ENCODE assay signal across 1 cellular context in the genomic region with DNA sequence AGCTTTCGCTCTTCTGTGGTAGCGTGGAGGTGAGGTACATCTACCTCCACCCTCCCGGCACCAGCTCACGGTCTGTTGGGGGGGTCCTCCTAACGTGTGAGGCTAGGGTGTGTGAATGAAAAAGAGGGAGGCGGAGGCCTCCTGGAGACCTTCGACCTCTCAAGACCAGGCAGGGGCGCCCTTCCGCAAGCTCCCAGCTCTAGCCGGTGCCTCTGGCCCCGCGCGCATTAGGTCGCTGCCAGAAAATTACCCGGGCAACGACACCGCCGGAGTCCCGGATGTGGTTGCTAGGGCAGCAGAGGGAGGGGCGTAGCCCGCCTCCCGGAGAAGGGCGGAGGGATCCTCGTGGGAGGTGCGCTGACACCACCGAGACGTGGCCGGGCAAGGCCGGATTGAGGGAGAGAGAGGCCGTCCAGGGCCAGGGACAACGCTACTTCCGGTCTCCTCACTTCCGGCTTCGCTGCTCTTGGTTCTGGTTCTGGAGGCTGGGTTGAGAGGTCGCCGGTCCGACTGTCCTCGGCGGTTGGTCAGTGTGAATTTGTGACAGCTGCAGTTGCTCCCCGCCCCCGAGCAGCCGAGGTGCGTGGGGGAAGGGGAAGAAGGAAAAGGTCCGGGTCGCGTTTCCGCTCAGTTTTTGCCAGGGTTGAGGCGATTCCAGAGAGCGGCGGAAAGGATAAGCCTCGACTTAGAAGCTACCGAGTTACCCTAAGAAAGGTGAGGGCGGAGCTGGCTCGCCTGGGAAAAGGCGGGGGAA.
TF ChIP-seq lines count a peak whose summit lies in the region.

A gene with protein sequence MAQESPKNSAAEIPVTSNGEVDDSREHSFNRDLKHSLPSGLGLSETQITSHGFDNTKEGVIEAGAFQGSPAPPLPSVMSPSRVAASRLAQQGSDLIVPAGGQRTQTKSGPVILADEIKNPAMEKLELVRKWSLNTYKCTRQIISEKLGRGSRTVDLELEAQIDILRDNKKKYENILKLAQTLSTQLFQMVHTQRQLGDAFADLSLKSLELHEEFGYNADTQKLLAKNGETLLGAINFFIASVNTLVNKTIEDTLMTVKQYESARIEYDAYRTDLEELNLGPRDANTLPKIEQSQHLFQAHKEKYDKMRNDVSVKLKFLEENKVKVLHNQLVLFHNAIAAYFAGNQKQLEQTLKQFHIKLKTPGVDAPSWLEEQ (plus strand): TSS at position 442 of the 754 bp plus-strand sequence. CDS start 49,680 bp downstream, outside the sequence.
A gene (minus strand): TSS at position 218 of the 754 bp plus-strand sequence. CDS start 8,726 bp downstream, outside the sequence.

TF ChIP-seq in HepG2, 621 proteins besides CTCF, POLR2A, EP300 and RAD21 (continued from another document and continues in another):
- TF ChIP-seq, protein P1, sequence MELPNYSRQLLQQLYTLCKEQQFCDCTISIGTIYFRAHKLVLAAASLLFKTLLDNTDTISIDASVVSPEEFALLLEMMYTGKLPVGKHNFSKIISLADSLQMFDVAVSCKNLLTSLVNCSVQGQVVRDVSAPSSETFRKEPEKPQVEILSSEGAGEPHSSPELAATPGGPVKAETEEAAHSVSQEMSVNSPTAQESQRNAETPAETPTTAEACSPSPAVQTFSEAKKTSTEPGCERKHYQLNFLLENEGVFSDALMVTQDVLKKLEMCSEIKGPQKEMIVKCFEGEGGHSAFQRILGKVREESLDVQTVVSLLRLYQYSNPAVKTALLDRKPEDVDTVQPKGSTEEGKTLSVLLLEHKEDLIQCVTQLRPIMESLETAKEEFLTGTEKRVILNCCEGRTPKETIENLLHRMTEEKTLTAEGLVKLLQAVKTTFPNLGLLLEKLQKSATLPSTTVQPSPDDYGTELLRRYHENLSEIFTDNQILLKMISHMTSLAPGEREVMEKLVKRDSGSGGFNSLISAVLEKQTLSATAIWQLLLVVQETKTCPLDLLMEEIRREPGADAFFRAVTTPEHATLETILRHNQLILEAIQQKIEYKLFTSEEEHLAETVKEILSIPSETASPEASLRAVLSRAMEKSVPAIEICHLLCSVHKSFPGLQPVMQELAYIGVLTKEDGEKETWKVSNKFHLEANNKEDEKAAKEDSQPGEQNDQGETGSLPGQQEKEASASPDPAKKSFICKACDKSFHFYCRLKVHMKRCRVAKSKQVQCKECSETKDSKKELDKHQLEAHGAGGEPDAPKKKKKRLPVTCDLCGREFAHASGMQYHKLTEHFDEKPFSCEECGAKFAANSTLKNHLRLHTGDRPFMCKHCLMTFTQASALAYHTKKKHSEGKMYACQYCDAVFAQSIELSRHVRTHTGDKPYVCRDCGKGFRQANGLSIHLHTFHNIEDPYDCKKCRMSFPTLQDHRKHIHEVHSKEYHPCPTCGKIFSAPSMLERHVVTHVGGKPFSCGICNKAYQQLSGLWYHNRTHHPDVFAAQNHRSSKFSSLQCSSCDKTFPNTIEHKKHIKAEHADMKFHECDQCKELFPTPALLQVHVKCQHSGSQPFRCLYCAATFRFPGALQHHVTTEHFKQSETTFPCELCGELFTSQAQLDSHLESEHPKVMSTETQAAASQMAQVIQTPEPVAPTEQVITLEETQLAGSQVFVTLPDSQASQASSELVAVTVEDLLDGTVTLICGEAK (IDR thresholded peaks at IDR 0.05), result peak; percentile 93
- TF ChIP-seq, protein P1 (CRISPR knock-in tag; IDR thresholded peaks at IDR 0.05), result peak; percentile 75; the same call in 1 of the 2 replicates
- TF ChIP-seq ZNF496 (CRISPR knock-in tag; IDR thresholded peaks at IDR 0.05; ENCODE audit: insufficient replicate concordance) (no peak), ZNF850 (CRISPR knock-in tag; conservative IDR thresholded peaks at IDR 0.05) (no peak), ISX (CRISPR knock-in tag; conservative IDR thresholded peaks at IDR 0.05) (no peak), ZNF383 (CRISPR knock-in tag; IDR thresholded peaks at IDR 0.05; ENCODE audit: borderline replicate concordance) (no peak), NFATC3 (CRISPR knock-in tag; IDR thresholded peaks at IDR 0.05) (no peak), ZNF260 (CRISPR knock-in tag; IDR thresholded peaks at IDR 0.05; ENCODE audit: borderline replicate concordance, low read depth) (no peak), REPIN1 (CRISPR knock-in tag; IDR thresholded peaks at IDR 0.05; ENCODE audit: borderline replicate concordance, low read depth) (peak; percentile 74; the same call in 1 of the 2 replicates), HNRNPL (IDR thresholded peaks at IDR 0.05; ENCODE audit: low read depth, low read length) (peak; percentile 56; the same call in 1 of the 2 replicates), ZFAT (CRISPR knock-in tag; conservative IDR thresholded peaks at IDR 0.05) (no peak), ZNF17 (CRISPR knock-in tag; IDR thresholded peaks at IDR 0.05) (no peak), TARDBP (CRISPR knock-in tag; IDR thresholded peaks at IDR 0.05) (peak; percentile 73; the same call in 1 of the 2 replicates), SIN3A (IDR thresholded peaks at IDR 0.05; ENCODE audit: borderline replicate concordance, low read depth, low read length) (peak; percentile 84; the same call in 1 of the 2 replicates), PHF20 (CRISPR knock-in tag; IDR thresholded peaks at IDR 0.05) (peak; percentile 91), SALL1 (CRISPR knock-in tag; IDR thresholded peaks at IDR 0.05) (peak; percentile 80; the same call in 1 of the 2 replicates), HOXD1 (CRISPR knock-in tag; IDR thresholded peaks at IDR 0.05) (peak; percentile 67), ZFY (CRISPR knock-in tag; IDR thresholded peaks at IDR 0.05) (peak; percentile 79), ZSCAN20 (CRISPR knock-in tag; IDR thresholded peaks at IDR 0.05; ENCODE audit: borderline replicate concordance) (no peak), KAT7 (CRISPR knock-in tag; IDR thresholded peaks at IDR 0.05; ENCODE audit: borderline replicate concordance) (no peak; the same call in 1 of the 2 replicates), ASH2L (IDR thresholded peaks at IDR 0.05; ENCODE audit: insufficient read length, low read depth, low read length) (peak; percentile 97), EED (CRISPR knock-in tag; IDR thresholded peaks at IDR 0.05) (0 out of 2 replicates have a peak, but pooled peaks have one; percentile 69), KDM4B (CRISPR knock-in tag; IDR thresholded peaks at IDR 0.05) (no peak), MAFG (CRISPR knock-in tag; IDR thresholded peaks at IDR 0.05) (no peak), HNF4G (IDR thresholded peaks at IDR 0.05; ENCODE audit: borderline replicate concordance, low read depth, low read length) (no peak), HNF4G (CRISPR knock-in tag; IDR thresholded peaks at IDR 0.05; ENCODE audit: borderline replicate concordance, low read depth) (no peak)
- TF ChIP-seq, protein P2, sequence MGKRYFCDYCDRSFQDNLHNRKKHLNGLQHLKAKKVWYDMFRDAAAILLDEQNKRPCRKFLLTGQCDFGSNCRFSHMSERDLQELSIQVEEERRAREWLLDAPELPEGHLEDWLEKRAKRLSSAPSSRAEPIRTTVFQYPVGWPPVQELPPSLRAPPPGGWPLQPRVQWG (CRISPR knock-in tag; IDR thresholded peaks at IDR 0.05; ENCODE audit: borderline replicate concordance, low read depth), result no peak
- TF ChIP-seq, protein P3, sequence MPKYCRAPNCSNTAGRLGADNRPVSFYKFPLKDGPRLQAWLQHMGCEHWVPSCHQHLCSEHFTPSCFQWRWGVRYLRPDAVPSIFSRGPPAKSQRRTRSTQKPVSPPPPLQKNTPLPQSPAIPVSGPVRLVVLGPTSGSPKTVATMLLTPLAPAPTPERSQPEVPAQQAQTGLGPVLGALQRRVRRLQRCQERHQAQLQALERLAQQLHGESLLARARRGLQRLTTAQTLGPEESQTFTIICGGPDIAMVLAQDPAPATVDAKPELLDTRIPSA (CRISPR knock-in tag; IDR thresholded peaks at IDR 0.05; ENCODE audit: borderline replicate concordance), result peak; percentile 82; the same call in 1 of the 2 replicates
- TF ChIP-seq, protein P4, sequence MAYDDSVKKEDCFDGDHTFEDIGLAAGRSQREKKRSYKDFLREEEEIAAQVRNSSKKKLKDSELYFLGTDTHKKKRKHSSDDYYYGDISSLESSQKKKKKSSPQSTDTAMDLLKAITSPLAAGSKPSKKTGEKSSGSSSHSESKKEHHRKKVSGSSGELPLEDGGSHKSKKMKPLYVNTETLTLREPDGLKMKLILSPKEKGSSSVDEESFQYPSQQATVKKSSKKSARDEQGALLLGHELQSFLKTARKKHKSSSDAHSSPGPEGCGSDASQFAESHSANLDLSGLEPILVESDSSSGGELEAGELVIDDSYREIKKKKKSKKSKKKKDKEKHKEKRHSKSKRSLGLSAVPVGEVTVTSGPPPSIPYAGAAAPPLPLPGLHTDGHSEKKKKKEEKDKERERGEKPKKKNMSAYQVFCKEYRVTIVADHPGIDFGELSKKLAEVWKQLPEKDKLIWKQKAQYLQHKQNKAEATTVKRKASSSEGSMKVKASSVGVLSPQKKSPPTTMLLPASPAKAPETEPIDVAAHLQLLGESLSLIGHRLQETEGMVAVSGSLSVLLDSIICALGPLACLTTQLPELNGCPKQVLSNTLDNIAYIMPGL (CRISPR knock-in tag; IDR thresholded peaks at IDR 0.05; ENCODE audit: borderline replicate concordance in 1 of 2, low read depth in 1 of 2), result peak; percentile 81 to 90
- TF ChIP-seq, protein P5, sequence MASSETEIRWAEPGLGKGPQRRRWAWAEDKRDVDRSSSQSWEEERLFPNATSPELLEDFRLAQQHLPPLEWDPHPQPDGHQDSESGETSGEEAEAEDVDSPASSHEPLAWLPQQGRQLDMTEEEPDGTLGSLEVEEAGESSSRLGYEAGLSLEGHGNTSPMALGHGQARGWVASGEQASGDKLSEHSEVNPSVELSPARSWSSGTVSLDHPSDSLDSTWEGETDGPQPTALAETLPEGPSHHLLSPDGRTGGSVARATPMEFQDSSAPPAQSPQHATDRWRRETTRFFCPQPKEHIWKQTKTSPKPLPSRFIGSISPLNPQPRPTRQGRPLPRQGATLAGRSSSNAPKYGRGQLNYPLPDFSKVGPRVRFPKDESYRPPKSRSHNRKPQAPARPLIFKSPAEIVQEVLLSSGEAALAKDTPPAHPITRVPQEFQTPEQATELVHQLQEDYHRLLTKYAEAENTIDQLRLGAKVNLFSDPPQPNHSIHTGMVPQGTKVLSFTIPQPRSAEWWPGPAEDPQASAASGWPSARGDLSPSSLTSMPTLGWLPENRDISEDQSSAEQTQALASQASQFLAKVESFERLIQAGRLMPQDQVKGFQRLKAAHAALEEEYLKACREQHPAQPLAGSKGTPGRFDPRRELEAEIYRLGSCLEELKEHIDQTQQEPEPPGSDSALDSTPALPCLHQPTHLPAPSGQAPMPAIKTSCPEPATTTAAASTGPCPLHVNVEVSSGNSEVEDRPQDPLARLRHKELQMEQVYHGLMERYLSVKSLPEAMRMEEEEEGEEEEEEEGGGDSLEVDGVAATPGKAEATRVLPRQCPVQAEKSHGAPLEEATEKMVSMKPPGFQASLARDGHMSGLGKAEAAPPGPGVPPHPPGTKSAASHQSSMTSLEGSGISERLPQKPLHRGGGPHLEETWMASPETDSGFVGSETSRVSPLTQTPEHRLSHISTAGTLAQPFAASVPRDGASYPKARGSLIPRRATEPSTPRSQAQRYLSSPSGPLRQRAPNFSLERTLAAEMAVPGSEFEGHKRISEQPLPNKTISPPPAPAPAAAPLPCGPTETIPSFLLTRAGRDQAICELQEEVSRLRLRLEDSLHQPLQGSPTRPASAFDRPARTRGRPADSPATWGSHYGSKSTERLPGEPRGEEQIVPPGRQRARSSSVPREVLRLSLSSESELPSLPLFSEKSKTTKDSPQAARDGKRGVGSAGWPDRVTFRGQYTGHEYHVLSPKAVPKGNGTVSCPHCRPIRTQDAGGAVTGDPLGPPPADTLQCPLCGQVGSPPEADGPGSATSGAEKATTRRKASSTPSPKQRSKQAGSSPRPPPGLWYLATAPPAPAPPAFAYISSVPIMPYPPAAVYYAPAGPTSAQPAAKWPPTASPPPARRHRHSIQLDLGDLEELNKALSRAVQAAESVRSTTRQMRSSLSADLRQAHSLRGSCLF (CRISPR knock-in tag; IDR thresholded peaks at IDR 0.05; ENCODE audit: borderline replicate concordance), result no peak
- TF ChIP-seq, protein P6, sequence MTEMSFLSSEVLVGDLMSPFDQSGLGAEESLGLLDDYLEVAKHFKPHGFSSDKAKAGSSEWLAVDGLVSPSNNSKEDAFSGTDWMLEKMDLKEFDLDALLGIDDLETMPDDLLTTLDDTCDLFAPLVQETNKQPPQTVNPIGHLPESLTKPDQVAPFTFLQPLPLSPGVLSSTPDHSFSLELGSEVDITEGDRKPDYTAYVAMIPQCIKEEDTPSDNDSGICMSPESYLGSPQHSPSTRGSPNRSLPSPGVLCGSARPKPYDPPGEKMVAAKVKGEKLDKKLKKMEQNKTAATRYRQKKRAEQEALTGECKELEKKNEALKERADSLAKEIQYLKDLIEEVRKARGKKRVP (CRISPR knock-in tag; IDR thresholded peaks at IDR 0.05), result no peak
- TF ChIP-seq, protein P7, sequence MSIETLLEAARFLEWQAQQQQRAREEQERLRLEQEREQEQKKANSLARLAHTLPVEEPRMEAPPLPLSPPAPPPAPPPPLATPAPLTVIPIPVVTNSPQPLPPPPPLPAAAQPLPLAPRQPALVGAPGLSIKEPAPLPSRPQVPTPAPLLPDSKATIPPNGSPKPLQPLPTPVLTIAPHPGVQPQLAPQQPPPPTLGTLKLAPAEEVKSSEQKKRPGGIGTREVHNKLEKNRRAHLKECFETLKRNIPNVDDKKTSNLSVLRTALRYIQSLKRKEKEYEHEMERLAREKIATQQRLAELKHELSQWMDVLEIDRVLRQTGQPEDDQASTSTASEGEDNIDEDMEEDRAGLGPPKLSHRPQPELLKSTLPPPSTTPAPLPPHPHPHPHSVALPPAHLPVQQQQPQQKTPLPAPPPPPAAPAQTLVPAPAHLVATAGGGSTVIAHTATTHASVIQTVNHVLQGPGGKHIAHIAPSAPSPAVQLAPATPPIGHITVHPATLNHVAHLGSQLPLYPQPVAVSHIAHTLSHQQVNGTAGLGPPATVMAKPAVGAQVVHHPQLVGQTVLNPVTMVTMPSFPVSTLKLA (IDR thresholded peaks at IDR 0.05), result peak; percentile 59
